Comparison of ENCODE assay signal across 11 cellular contexts in the genomic region with DNA sequence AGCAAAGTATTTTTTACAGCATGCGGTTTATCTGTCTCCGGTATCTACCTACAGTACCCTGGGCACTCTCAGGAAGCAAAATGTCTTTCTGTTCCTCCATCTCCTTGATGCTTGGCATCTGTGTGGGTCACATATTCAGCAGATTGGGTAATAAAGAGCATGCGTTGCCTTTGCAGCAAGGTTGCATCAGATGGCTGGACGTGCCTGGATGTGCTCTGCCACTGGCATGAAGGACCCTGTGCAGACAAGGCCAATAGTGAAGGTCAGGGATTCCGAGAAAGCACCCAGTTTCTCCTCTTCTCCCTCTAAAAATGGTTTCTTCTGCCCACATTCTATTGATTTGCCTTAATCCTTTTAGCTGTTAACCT. TPM values are rescaled to one million over a fixed set of nuclear protein-coding genes. Genes with fewer than 3 reads are reported as not detected.
DNase-seq lines count a peak whose midpoint lies in the region; ATAC-seq and TF ChIP-seq lines count a peak whose summit lies in the region.
"Had no signal": no experiment of that assay in that cellular context is flagged by ENCODE, and none has a peak within 500 bp of the region (broad histone marks: within the 10 kb centered on the region; RNA-seq: fewer than 3 reads in every experiment).

No MANE protein-coding gene starts in this region.

- CTCF ChIA-PET in HCT116 (lab: Charles Lee) = no interaction called here
- CTCF ChIA-PET in activated CD4-positive, alpha-beta T cell treated with anti-CD3 and anti-CD28 coated beads, Interleukin-2, amount 10 ng/mL, durations not matched to agents 7 days and 5 days (lab: Charles Lee) = no interaction called here

- H3K79me2 ChIP-seq in HCT116 (ENCODE audit: insufficient read depth, low read length) = no peaks in the 10 kb centered on the region

- no peaks in the 10 kb centered on the region for H3K9me2 ChIP-seq in HCT116 (ENCODE audit: insufficient read depth)

- H3K4me1 Mint-ChIP-seq in activated CD4-positive, alpha-beta T cell treated with anti-CD3 and anti-CD28 coated beads, Interleukin-2, amount 10 ng/mL, durations not matched to agents 7 days and 5 days = peaks cover 4% of the 10 kb centered on the region

- POLR2A ChIA-PET in HCT116 (lab: Charles Lee) = no interaction called here
- POLR2A ChIA-PET in activated CD4-positive, alpha-beta T cell treated with anti-CD3 and anti-CD28 coated beads, Interleukin-2, amount 10 ng/mL, durations not matched to agents 7 days and 5 days (lab: Charles Lee) = no interaction called here

- ATAC-seq in HCT116 (no peak), Right ventricle myocardium superior (ENCODE audit: poor library complexity) (peak; percentile 59), GM18498 (IDR thresholded peaks at IDR 0.05; ENCODE audit: unreplicated experiment) (no peak)
- ATAC-seq: effector memory CD8-positive, alpha-beta T cell; stimulated activated naive CD8-positive, alpha-beta T cell treated with anti-CD3 and anti-CD28 coated beads, Interleukin-15, Interleukin-2, amounts not matched to agents 100 U/mL and 50 U/mL, for 24 hours had no signal

- no peaks in the 10 kb centered on the region for H3K36me3 Mint-ChIP-seq in activated CD4-positive, alpha-beta T cell treated with anti-CD3 and anti-CD28 coated beads, Interleukin-2, amount 10 ng/mL, durations not matched to agents 7 days and 5 days (ENCODE audit: low read depth)

- H3K4me3 Mint-ChIP-seq in activated CD4-positive, alpha-beta T cell treated with anti-CD3 and anti-CD28 coated beads, Interleukin-2, amount 10 ng/mL, durations not matched to agents 7 days and 5 days = no peak overlapping the region
- H3K4me3 Mint-ChIP-seq: effector memory CD8-positive, alpha-beta T cell had no signal

- no peak overlapping the region for H3K4me3 ChIP-seq in HCT116 (replicated peaks in 1 of 2; ENCODE audit: low read depth in 1 of 2, low read length in 2 of 2)
- no peak overlapping the region for H3K4me3 ChIP-seq in adrenal gland
- H3K4me3 ChIP-seq in skeletal muscle tissue (ENCODE audit: low read length in 3 of 3) = no peak overlapping the region
- H3K4me3 ChIP-seq: lung had no signal

- TF ChIP-seq POLR2A in HCT116 (IDR thresholded peaks at IDR 0.05; ENCODE audit: borderline replicate concordance, extremely low read depth, insufficient read depth, insufficient read length) (no peak), adrenal gland (IDR thresholded peaks at IDR 0.05) (no peak)

- DNase-seq in HCT116 (ENCODE audit: low read depth, low spot score) = no peak
- peak in 6 of 7 donors; percentile 51 to 83 (median 69) for DNase-seq in adrenal gland
- no peak for DNase-seq in Right ventricle myocardium superior
- DNase-seq in activated CD4-positive, alpha-beta T cell treated with anti-CD3 and anti-CD28 coated beads, Interleukin-2, amount 10 ng/mL, durations not matched to agents 7 days and 5 days = no peak
- DNase-seq in COR-L47 (lab: John Stamatoyannopoulos, UW) = no peak
- DNase-seq in stimulated activated CD4-positive, alpha-beta T cell treated with anti-CD3 and anti-CD28 coated beads, Interleukin-4, amount 100 ng/mL, for 24 hours = no peak
- DNase-seq: effector memory CD8-positive, alpha-beta T cell; stimulated activated naive CD8-positive, alpha-beta T cell treated with anti-CD3 and anti-CD28 coated beads, Interleukin-15, Interleukin-2, amounts not matched to agents 100 U/mL and 50 U/mL, for 24 hours had no signal

- H3K4me1 ChIP-seq in HCT116 (ENCODE audit: control insufficient read depth in 1 of 2, insufficient read depth in 2 of 2, low read length in 2 of 2) = peaks cover 19 to 30% of the 10 kb centered on the region in 2 experiments
- H3K4me1 ChIP-seq in adrenal gland (replicated peaks in 1 of 2) = peaks cover 0 to 51% of the 10 kb centered on the region in 2 donors
- peaks cover 41 to 55% (median 48%) of the 10 kb centered on the region in 3 donors for H3K4me1 ChIP-seq in skeletal muscle tissue (ENCODE audit: control insufficient read depth in 3 of 3, insufficient read depth in 3 of 3, low read length in 3 of 3)

- BruUV-seq in HCT116 (replicated peaks; lab: Mats Ljungman, UMichigan) = no TSS peak

- no peak for TF ChIP-seq RAD21 in HCT116 (IDR thresholded peaks at IDR 0.05; ENCODE audit: low read depth)

- no peak overlapping the region for H2AFZ ChIP-seq in HCT116 (ENCODE audit: low read depth, low read length, poor library complexity, severe bottlenecking)

- intact Hi-C loops in HCT116 (cut with micrococcal nuclease) (no loop called here), adrenal gland (cut with DNase I) (loop anchor here (10.0 kb wide), 1 partner anchor 116 kb away; no protein-coding TSS in a partner anchor), Right ventricle myocardium superior (cut with DNase I) (no loop called here)

- H3K27me3 ChIP-seq in HCT116 (ENCODE audit: insufficient read depth, low read length) (no peaks in the 10 kb centered on the region), adrenal gland (no peaks in the 10 kb centered on the region), skeletal muscle tissue (ENCODE audit: control insufficient read depth in 3 of 3, insufficient read depth in 3 of 3, low read length in 3 of 3) (no peaks in the 10 kb centered on the region)

- WGBS in adrenal gland, 4 donors = 29 to 44% (median 38%) methylated on average over 5 of the region's 5 CpGs

- no peak overlapping the region for H3K27ac Mint-ChIP-seq in activated CD4-positive, alpha-beta T cell treated with anti-CD3 and anti-CD28 coated beads, Interleukin-2, amount 10 ng/mL, durations not matched to agents 7 days and 5 days
- H3K27ac Mint-ChIP-seq: effector memory CD8-positive, alpha-beta T cell had no signal

- peak overlapping the region; percentile 33 for H3K4me2 ChIP-seq in HCT116 (ENCODE audit: low read length)

- no peak for TF ChIP-seq CTCF in HCT116 (IDR thresholded peaks at IDR 0.05 in 2 of 3, conservative IDR thresholded peaks at IDR 0.05 in 1 of 3; ENCODE audit: borderline replicate concordance in 1 of 3, insufficient read depth in 1 of 3, low read depth in 2 of 3, low read length in 2 of 3)
- TF ChIP-seq CTCF in adrenal gland (IDR thresholded peaks at IDR 0.05) = no peak

- no peaks in the 10 kb centered on the region for H3K9me3 Mint-ChIP-seq in activated CD4-positive, alpha-beta T cell treated with anti-CD3 and anti-CD28 coated beads, Interleukin-2, amount 10 ng/mL, durations not matched to agents 7 days and 5 days
- H3K9me3 Mint-ChIP-seq: effector memory CD8-positive, alpha-beta T cell had no signal

- no peaks in the 10 kb centered on the region for H3K9me3 ChIP-seq in HCT116 (ENCODE audit: control insufficient read depth in 1 of 2, insufficient read depth in 1 of 2, low read depth in 1 of 2, low read length in 2 of 2)
- no peaks in the 10 kb centered on the region for H3K9me3 ChIP-seq in adrenal gland (replicated peaks in 1 of 3)
- no peaks in the 10 kb centered on the region for H3K9me3 ChIP-seq in skeletal muscle tissue (ENCODE audit: control insufficient read depth in 3 of 3, low read length in 3 of 3)

- H4K20me1 ChIP-seq in HCT116 (ENCODE audit: insufficient read depth) = no peaks in the 10 kb centered on the region

- no peaks in the 10 kb centered on the region for H3K36me3 ChIP-seq in HCT116 (ENCODE audit: control insufficient read depth in 1 of 2, insufficient read depth in 2 of 2, low read length in 2 of 2)
- H3K36me3 ChIP-seq in adrenal gland (replicated peaks in 1 of 2) = no peaks in the 10 kb centered on the region
- H3K36me3 ChIP-seq in skeletal muscle tissue (ENCODE audit: control insufficient read depth in 3 of 3, insufficient read depth in 3 of 3, low read length in 3 of 3) = peaks cover 0 to 2% (median 0%) of the 10 kb centered on the region in 3 donors

- H3K9ac ChIP-seq in HCT116 (ENCODE audit: low read length) = no peak overlapping the region
- H3K9ac ChIP-seq in skeletal muscle tissue (ENCODE audit: low read depth in 1 of 3, low read length in 3 of 3) = peak overlapping the region in 2 of 3 donors; percentile 27 to 46

- H3K27ac ChIP-seq in HCT116 (ENCODE audit: low read depth, low read length) (no peak overlapping the region), adrenal gland (peak overlapping the region in 2 of 5 donors; percentile 9 to 74), skeletal muscle tissue (ENCODE audit: low read depth, low read length) (peak overlapping the region; percentile 53)

- peaks cover 12% of the 10 kb centered on the region for H3K27me3 Mint-ChIP-seq in activated CD4-positive, alpha-beta T cell treated with anti-CD3 and anti-CD28 coated beads, Interleukin-2, amount 10 ng/mL, durations not matched to agents 7 days and 5 days

- RAD21 ChIA-PET in HCT116 (lab: Charles Lee; ENCODE audit: low non-redundant PET in 1 of 2, low total read pairs in 2 of 2, uncharacterized antibody in 2 of 2, unreplicated experiment in 2 of 2) = no interaction called here

TF ChIP-seq in HCT116, 20 proteins besides CTCF, POLR2A, EP300 and RAD21:
- TF ChIP-seq FOSL1 (IDR thresholded peaks at IDR 0.05; ENCODE audit: low read depth) = no peak
- no peak for TF ChIP-seq ZFX (IDR thresholded peaks at IDR 0.05)
- no peak for TF ChIP-seq ELF1 (IDR thresholded peaks at IDR 0.05; ENCODE audit: borderline replicate concordance, low read depth)

RNA-seq across cellular contexts. Expression of a gene that starts 9.6 kb away (rescaled TPM):
- total RNA-seq in HCT116 (2021; ENCODE audit: unreplicated experiment) (19.7 TPM), adrenal gland (10 to 100 TPM; 31.5 to 98.7 (median 57.0) TPM), Right ventricle myocardium superior (54.5 TPM), skeletal muscle tissue (16.7 TPM)
- 13.8 and 14.6 TPM in 2 replicates for polyA plus RNA-seq in HCT116 (2012)
- polyA plus RNA-seq in adrenal gland = 100 to 1,000 TPM in 1 of 3 donors, 10 to 100 TPM in 2; 33.4 to 159 (median 68.0) TPM
- 1 to 10 TPM; 1.5 to 2.7 TPM for total RNA-seq in activated CD4-positive, alpha-beta T cell treated with anti-CD3 and anti-CD28 coated beads, Interleukin-2, amount 10 ng/mL, durations not matched to agents 7 days and 5 days

Comparison
In these comparisons a context has a peak if more than half of its experiments do, and no peak if none do; other contexts are left out.
1. DNase-seq: peak in adrenal gland (6 of 7); none in HCT116 (single experiment), Right ventricle myocardium superior (single experiment), activated CD4-positive, alpha-beta T cell treated with anti-CD3 and anti-CD28 coated beads, Interleukin-2, amount 10 ng/mL, durations not matched to agents 7 days and 5 days (single experiment), COR-L47 (single experiment) and stimulated activated CD4-positive, alpha-beta T cell treated with anti-CD3 and anti-CD28 coated beads, Interleukin-4, amount 100 ng/mL, for 24 hours (single experiment).
2. intact Hi-C loops: an anchor here in adrenal gland (10.0 kb wide); none called in HCT116 and Right ventricle myocardium superior.